Comparison of ENCODE assay signal across 14 cellular contexts in genomic region chr18:48036641-48037421, GRCh38.
A peak's percentile ranks its signal among the peaks of the same experiment; 100 is the strongest.
DNase-seq lines count a peak whose midpoint lies in the region; ATAC-seq, FAIRE-seq and TF ChIP-seq lines count a peak whose summit lies in the region.
"Had no signal": no experiment of that assay in that cellular context is flagged by ENCODE, and none has a peak within 500 bp of the region (broad histone marks: within the 10 kb centered on the region; RNA-seq: fewer than 3 reads in every experiment).

No MANE protein-coding gene starts in this region.

- peak; percentile 45 for DNase-seq in DMS53 treated with DMSO at 0.1 percent for 48 hours (lab: John Stamatoyannopoulos, UW; ENCODE audit: unreplicated experiment)
- peak; percentile 75 for DNase-seq in NCI-H2029 (lab: John Stamatoyannopoulos, UW)
- DNase-seq in H1 (ENCODE audit: low read depth in 1 of 2, low spot score in 2 of 2), result no peak
- DNase-seq in neural crest cell (ENCODE audit: low read depth, low spot score), result no peak
- no peak for DNase-seq in HTR-8/SVneo (ENCODE audit: insufficient read length, low spot score)
- DNase-seq in HepG2 (ENCODE audit: low spot score), result no peak
- DNase-seq in activated CD4-positive, alpha-beta T cell treated with anti-CD3 and anti-CD28 coated beads, Interleukin-2, amount 50 U/mL, for 4 hours, result no peak
- no peak for DNase-seq in H4 (ENCODE audit: low spot score)
- DNase-seq: activated T-cell treated with anti-CD3 and anti-CD28 coated beads, Interleukin-2, amount 50 U/mL, for 48 hours; foreskin keratinocyte; naive thymus-derived CD8-positive, alpha-beta T cell had no signal

- POLR2A ChIA-PET in H1 (lab: Charles Lee; ENCODE audit: partially characterized antibody), result no interaction called here
- POLR2A ChIA-PET in HepG2 (lab: Yijun Ruan, JAX), result no interaction called here

- H3K4me2 ChIP-seq in H1 (ENCODE audit: insufficient read depth in 1 of 2, low read depth in 2 of 2, low read length in 2 of 2) (no peak overlapping the region), HepG2 (ENCODE audit: low read depth, low read length) (no peak overlapping the region)

- FAIRE-seq in H1 (lab: Jason Lieb, UNC), result no peak
- FAIRE-seq in HTR-8/SVneo (lab: Jason Lieb, UNC), result no peak
- FAIRE-seq in HepG2 (lab: Jason Lieb, UNC), result no peak

- TF ChIP-seq POLR2A in H1 (IDR thresholded peaks at IDR 0.05; ENCODE audit: control extremely low read depth in 1 of 2, low read depth in 2 of 2, low read length in 2 of 2), result no peak
- no peak for TF ChIP-seq POLR2A in HepG2 (IDR thresholded peaks at IDR 0.05; ENCODE audit: insufficient read depth in 1 of 2, low read depth in 2 of 2, low read length in 2 of 2)

- no peak overlapping the region for H3K18ac ChIP-seq in H1 (ENCODE audit: extremely low read depth, low read length)

- no peak overlapping the region for H4K5ac ChIP-seq in H1 (ENCODE audit: insufficient read length, low read depth, low read length)

- H3K36me3 ChIP-seq in H1 (ENCODE audit: control insufficient read depth in 2 of 4, insufficient read depth in 4 of 4, low read length in 3 of 4) (no peaks in the 10 kb centered on the region), HepG2 (replicated peaks in 1 of 2; ENCODE audit: control insufficient read depth in 1 of 2, insufficient read depth in 2 of 2, low read length in 2 of 2) (no peaks in the 10 kb centered on the region)

- no peak overlapping the region for H2AFZ ChIP-seq in H1 (ENCODE audit: low read length)
- no peak overlapping the region for H2AFZ ChIP-seq in HepG2 (ENCODE audit: low read length)

- 87% methylated on average over 14 of the region's 14 CpGs; no CpG with 5 or more reads in 1 of the 2 experiments for WGBS in H1 (ENCODE audit: extremely low coverage in 1 of 2, insufficient coverage in 1 of 2, insufficient read length in 1 of 2, insufficient replicate concordance in 2 of 2, low coverage in 1 of 2, low lambda C conversion rate in 2 of 2, missing lambda C conversion rate in 1 of 2), 2 experiments
- 15% methylated on average over 8 of the region's 14 CpGs for WGBS in HepG2 (ENCODE audit: low lambda C conversion rate)

- no peak for TF ChIP-seq RAD21 in H1 (IDR thresholded peaks at IDR 0.05 in 1 of 2, conservative IDR thresholded peaks at IDR 0.05 in 1 of 2; ENCODE audit: low read depth in 2 of 2, low read length in 2 of 2)
- no peak for TF ChIP-seq RAD21 in HepG2 (CRISPR knock-in tag; IDR thresholded peaks at IDR 0.05)

- no peaks in the 10 kb centered on the region for H3K79me2 ChIP-seq in H1 (ENCODE audit: control insufficient read depth in 1 of 2, insufficient read depth in 2 of 2, low read length in 2 of 2)
- no peaks in the 10 kb centered on the region for H3K79me2 ChIP-seq in HepG2 (ENCODE audit: insufficient read depth, low read length)

- H3K4ac ChIP-seq in H1 (replicated peaks; ENCODE audit: insufficient read length, low read depth, low read length), result no peak overlapping the region

- H3K36me3 Mint-ChIP-seq in neural crest cell (ENCODE audit: low read depth), result no peaks in the 10 kb centered on the region
- H3K36me3 Mint-ChIP-seq: naive thymus-derived CD8-positive, alpha-beta T cell; T-cell had no signal

- H3K9me3 Mint-ChIP-seq in neural crest cell, result no peaks in the 10 kb centered on the region
- H3K9me3 Mint-ChIP-seq: naive thymus-derived CD8-positive, alpha-beta T cell; T-cell had no signal

- BruUV-seq in HepG2 (replicated peaks; lab: Mats Ljungman, UMichigan), result no TSS peak

- no peaks in the 10 kb centered on the region for H3K23me2 ChIP-seq in H1 (ENCODE audit: low read depth, low read length)

- H2BK15ac ChIP-seq in H1 (ENCODE audit: low read length), result no peak overlapping the region

- H3K23ac ChIP-seq in H1 (ENCODE audit: insufficient read length), result no peak overlapping the region

- TF ChIP-seq CTCF in H1 (IDR thresholded peaks at IDR 0.05; ENCODE audit: control extremely low read depth in 1 of 3, insufficient read depth in 1 of 3, low read depth in 1 of 3, low read length in 3 of 3), result no peak
- no peak for TF ChIP-seq CTCF in neural crest cell (conservative IDR thresholded peaks at IDR 0.05)
- TF ChIP-seq CTCF in HepG2 (CRISPR knock-in tag; IDR thresholded peaks at IDR 0.05), result no peak

- H2BK5ac ChIP-seq in H1 (ENCODE audit: low read depth, low read length), result peak overlapping the region; percentile 12; the same call in 1 of the 2 replicates

- no peak overlapping the region for H2BK12ac ChIP-seq in H1 (ENCODE audit: low read depth, low read length)

- H3K9ac ChIP-seq in H1 (replicated peaks in 1 of 4; ENCODE audit: extremely low read depth in 1 of 4, low read depth in 3 of 4, low read length in 3 of 4), result no peak overlapping the region
- no peak overlapping the region for H3K9ac ChIP-seq in HepG2 (ENCODE audit: insufficient read depth, low read depth, low read length)

- no peak overlapping the region for H3K14ac ChIP-seq in H1 (ENCODE audit: insufficient read length)

- intact Hi-C loops in HepG2 (cut with micrococcal nuclease; ENCODE audit: unreplicated experiment), result no loop called here

- in situ Hi-C loops in HepG2 (cut with HindIII; ENCODE audit: extremely low pct_ligation_motif_present, low pct_unique_long_range_greater_than_20kb), result loop anchor here (5.0 to 10.0 kb wide), 2 partner anchors 308 to 410 kb away; no protein-coding TSS in a partner anchor

- H4K20me1 ChIP-seq in H1 (replicated peaks in 1 of 2; ENCODE audit: control insufficient read depth in 1 of 2, insufficient read depth in 2 of 2, low read length in 2 of 2), result no peaks in the 10 kb centered on the region
- H4K20me1 ChIP-seq in HepG2 (ENCODE audit: insufficient read depth, low read length), result no peaks in the 10 kb centered on the region

- H4K91ac ChIP-seq in H1 (replicated peaks; ENCODE audit: insufficient read length, low read length), result no peak overlapping the region

- H3K27ac Mint-ChIP-seq in neural crest cell (ENCODE audit: unreplicated experiment), result peak overlapping the region; percentile 84
- H3K27ac Mint-ChIP-seq: naive thymus-derived CD8-positive, alpha-beta T cell; T-cell had no signal

- H2BK120ac ChIP-seq in H1 (replicated peaks; ENCODE audit: low read depth, low read length), result no peak overlapping the region

- no peak overlapping the region for H3K56ac ChIP-seq in H1 (replicated peaks; ENCODE audit: insufficient read length, low read depth, low read length)

- TF ChIP-seq EP300 in H1 (IDR thresholded peaks at IDR 0.05; ENCODE audit: borderline replicate concordance in 1 of 2, low read depth in 2 of 2, low read length in 2 of 2) (no peak), HepG2 (IDR thresholded peaks at IDR 0.05; ENCODE audit: low read depth in 2 of 2, low read length in 2 of 2) (no peak), HepG2 (CRISPR knock-in tag; IDR thresholded peaks at IDR 0.05; ENCODE audit: borderline replicate concordance) (no peak)

- H3K9me3 ChIP-seq in H1 (ENCODE audit: insufficient read depth in 2 of 2, low read depth in 1 of 2, low read length in 1 of 2) (no peaks in the 10 kb centered on the region), HepG2 (ENCODE audit: low read length) (no peaks in the 10 kb centered on the region)

- H3K27ac ChIP-seq in H1 (ENCODE audit: low read depth, low read length) (no peak overlapping the region), HepG2 (ENCODE audit: extremely low read length, insufficient read depth, low read length) (no peak overlapping the region)
- H3K27ac ChIP-seq: C4-2B, dorsolateral prefrontal cortex, foreskin keratinocyte had no signal

- H3K4me1 Mint-ChIP-seq in neural crest cell, result no peaks in the 10 kb centered on the region
- H3K4me1 Mint-ChIP-seq: T-cell had no signal

- H3K4me3 ChIP-seq in H1 (ENCODE audit: extremely low read depth in 1 of 4, insufficient read depth in 2 of 4, low read depth in 3 of 4, low read length in 4 of 4), result no peak overlapping the region
- H3K4me3 ChIP-seq in HepG2 (replicated peaks in 1 of 3; ENCODE audit: insufficient read depth in 1 of 3, low read depth in 2 of 3, low read length in 3 of 3), result no peak overlapping the region
- H3K4me3 ChIP-seq: dorsolateral prefrontal cortex had no signal

- H4K8ac ChIP-seq in H1 (ENCODE audit: extremely low read depth, insufficient read depth, low read length), result no peak overlapping the region

- no peak overlapping the region for H3K4me3 Mint-ChIP-seq in neural crest cell
- H3K4me3 Mint-ChIP-seq: naive thymus-derived CD8-positive, alpha-beta T cell; T-cell had no signal

- no peaks in the 10 kb centered on the region for H3K27me3 Mint-ChIP-seq in neural crest cell (ENCODE audit: low read depth)

- CTCF ChIA-PET in H1 (lab: Charles Lee; ENCODE audit: partially characterized antibody) (interaction anchor here (0.6 to 4.2 kb wide), 33 partner anchors 8 to 431 kb away, joined by 3 to 16 read pairs (median 4); no protein-coding TSS in a partner anchor), HepG2 (lab: Yijun Ruan, JAX; ENCODE audit: low intra/inter-chr PET ratio, low total read pairs) (interaction anchor here (1.9 kb wide), 1 partner anchor 410 kb away, joined by 6 read pairs; no protein-coding TSS in a partner anchor)

- H3K79me1 ChIP-seq in H1 (ENCODE audit: low read depth, low read length), result no peaks in the 10 kb centered on the region

- no peak overlapping the region for H2AK5ac ChIP-seq in H1 (ENCODE audit: low read depth, low read length)

- H3K27me3 ChIP-seq in H1 (replicated peaks in 1 of 4; ENCODE audit: control insufficient read depth in 3 of 4, extremely low read depth in 1 of 4, insufficient read depth in 3 of 4, low read length in 3 of 4) (no peaks in the 10 kb centered on the region; a peak in 1 of 7 replicates), HepG2 (ENCODE audit: control insufficient read depth in 1 of 2, insufficient read depth in 2 of 2, low read length in 2 of 2) (peaks cover 2 to 27% of the 10 kb centered on the region in 2 experiments; a peak in 4 of 5 replicates)
- H3K27me3 ChIP-seq: dorsolateral prefrontal cortex had no signal

- no peak overlapping the region for H2BK20ac ChIP-seq in H1 (ENCODE audit: low read length)

- ATAC-seq in HepG2, result no peak; the same call in 2 of the 3 replicates
- ATAC-seq: naive thymus-derived CD8-positive, alpha-beta T cell; T-cell had no signal

- H3K4me1 ChIP-seq in H1 (replicated peaks in 1 of 4; ENCODE audit: control insufficient read depth in 3 of 4, insufficient read depth in 4 of 4, low read length in 3 of 4) (no peaks in the 10 kb centered on the region), HepG2 (ENCODE audit: insufficient read depth, low read length) (no peaks in the 10 kb centered on the region)
- H3K4me1 ChIP-seq: foreskin keratinocyte had no signal

TF ChIP-seq in H1, 55 proteins besides CTCF, POLR2A, EP300 and RAD21 (continues in another document):
- TF ChIP-seq BACH1 (IDR thresholded peaks at IDR 0.05; ENCODE audit: low read length) (no peak), KDM5A (IDR thresholded peaks at IDR 0.05; ENCODE audit: low read length) (no peak), MAFK (IDR thresholded peaks at IDR 0.05; ENCODE audit: low read depth, low read length) (no peak), CEBPB (IDR thresholded peaks at IDR 0.05; ENCODE audit: low read depth, low read length) (no peak)

TF ChIP-seq in HepG2, 621 proteins besides CTCF, POLR2A, EP300 and RAD21 (continues in another document):
- TF ChIP-seq ZNF670 (CRISPR knock-in tag; IDR thresholded peaks at IDR 0.05; ENCODE audit: borderline replicate concordance) (no peak), ZNF292 (CRISPR knock-in tag; IDR thresholded peaks at IDR 0.05; ENCODE audit: borderline replicate concordance, low read depth) (no peak), SNAPC5 (CRISPR knock-in tag; IDR thresholded peaks at IDR 0.05; ENCODE audit: borderline replicate concordance) (no peak)

Comparison
In these comparisons a context has a peak if more than half of its experiments do, and no peak if none do; other contexts are left out.
1. DNase-seq: peak in DMS53 treated with DMSO at 0.1 percent for 48 hours (single experiment) and NCI-H2029 (single experiment); none in H1 (0 of 2), neural crest cell (single experiment), HTR-8/SVneo (single experiment), HepG2 (single experiment), activated CD4-positive, alpha-beta T cell treated with anti-CD3 and anti-CD28 coated beads, Interleukin-2, amount 50 U/mL, for 4 hours (0 of 2) and H4 (single experiment).